8 cellular contexts compared by ENCODE assay signal in genomic region chr5:35129921-35130485, GRCh38.
DNase-seq lines count a peak whose midpoint lies in the region; ATAC-seq and TF ChIP-seq lines count a peak whose summit lies in the region.

No MANE protein-coding gene starts in this region.

- peaks cover 4% of the 10 kb centered on the region for H3K9me3 ChIP-seq in right cardiac atrium (ENCODE audit: control insufficient read depth, low read length)

- no peak overlapping the region for H3K27ac ChIP-seq in right cardiac atrium (ENCODE audit: low read length)

- H3K4me1 ChIP-seq in right cardiac atrium (ENCODE audit: control insufficient read depth, insufficient read depth, low read length): no peaks in the 10 kb centered on the region

- in situ Hi-C loops in astrocyte of the spinal cord (cut with HindIII; ENCODE audit: low sequenced_read_pairs): no loop called here

- 87% methylated on average over 7 of the region's 7 CpGs for WGBS in right cardiac atrium

- H3K4me3 ChIP-seq in astrocyte of the spinal cord (ENCODE audit: low read depth, low read length) (no peak overlapping the region), right cardiac atrium (ENCODE audit: low read length) (no peak overlapping the region)

- ATAC-seq in GM18502 (IDR thresholded peaks at IDR 0.05; ENCODE audit: poor library complexity, unreplicated experiment) (peak; percentile 63), right cardiac atrium (no peak)

- DNase-seq in T-helper 2 cell (peak in 4 of 5 experiments; percentile 19 to 89 (median 22)), astrocyte of the spinal cord (ENCODE audit: low read depth, low spot score) (peak; percentile 75), NOMO-1 (lab: John Stamatoyannopoulos, UW; ENCODE audit: unreplicated experiment in 2 of 2) (no peak), right cardiac atrium (no peak), NCI-H1048 (lab: John Stamatoyannopoulos, UW) (no peak), NCI-H1436 treated with DMSO at 0.1 percent for 48 hours (lab: John Stamatoyannopoulos, UW) (no peak)
- DNase-seq in stimulated activated CD4-positive, alpha-beta T cell treated with anti-CD3 and anti-CD28 coated beads, Interleukin-12 subunit alpha, Interleukin-12 subunit beta, amount 100 ng/mL, for 48 hours (ENCODE audit: low read depth in 2 of 3, low spot score in 1 of 3): peak; percentile 36 to 57 (median 38)

- no peak for TF ChIP-seq CTCF in astrocyte of the spinal cord (IDR thresholded peaks at IDR 0.05; ENCODE audit: low read depth, low read length)

- intact Hi-C loops in right cardiac atrium (cut with DNase I): no loop called here

- H3K27me3 ChIP-seq in right cardiac atrium (ENCODE audit: control insufficient read depth, insufficient read depth): no peaks in the 10 kb centered on the region

Comparison
In these comparisons a context has a peak if more than half of its experiments do, and no peak if none do; other contexts are left out.
1. DNase-seq: peak in T-helper 2 cell (4 of 5), astrocyte of the spinal cord (single experiment) and stimulated activated CD4-positive, alpha-beta T cell treated with anti-CD3 and anti-CD28 coated beads, Interleukin-12 subunit alpha, Interleukin-12 subunit beta, amount 100 ng/mL, for 48 hours (3 of 3); none in NOMO-1 (0 of 2), right cardiac atrium (0 of 3), NCI-H1048 (single experiment) and NCI-H1436 treated with DMSO at 0.1 percent for 48 hours (single experiment).